In the genomic region with DNA sequence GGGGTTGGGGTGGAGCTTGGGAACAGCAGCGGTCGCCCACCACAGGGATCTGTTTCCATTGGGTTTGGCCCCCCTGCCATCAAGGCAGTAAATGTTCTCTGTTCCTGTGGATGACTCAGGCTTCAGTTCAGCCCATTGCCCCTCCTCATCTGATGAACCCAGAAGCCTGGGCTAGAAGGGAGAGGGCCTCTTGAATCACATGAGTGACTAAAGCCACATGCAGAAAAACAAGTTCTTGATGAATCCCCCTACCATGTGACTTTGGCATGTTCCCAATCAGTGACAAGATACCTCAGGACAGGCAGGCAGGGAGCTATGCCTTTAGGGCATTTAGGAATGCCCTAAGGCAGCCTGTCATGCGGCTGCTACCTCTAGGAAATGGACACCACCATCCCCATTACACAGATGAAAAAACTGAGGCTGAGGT, we compare ENCODE assay signal across 8 cellular contexts. TPM values are rescaled to one million over a fixed set of nuclear protein-coding genes. Genes with fewer than 3 reads are reported as not detected.
A peak's percentile ranks its signal among the peaks of the same experiment; 100 is the strongest.
DNase-seq lines count a peak whose midpoint lies in the region; ATAC-seq and TF ChIP-seq lines count a peak whose summit lies in the region.

No MANE protein-coding gene starts in this region.

- TF ChIP-seq CTCF in choroid plexus epithelial cell (conservative IDR thresholded peaks at IDR 0.05; ENCODE audit: low read depth, low read length) (no peak), mucosa of descending colon (IDR thresholded peaks at IDR 0.05) (no peak)

- H3K4me3 ChIP-seq in choroid plexus epithelial cell (ENCODE audit: low read depth, low read length): peak overlapping the region; percentile 9
- H3K4me3 ChIP-seq in mucosa of descending colon: no peak overlapping the region
- H3K4me3 ChIP-seq in aorta (ENCODE audit: low read length in 2 of 2): no peak overlapping the region
- H3K4me3 ChIP-seq in effector memory CD4-positive, alpha-beta T cell (ENCODE audit: insufficient read depth, low read depth, low read length, poor library complexity, severe bottlenecking): no peak overlapping the region

- intact Hi-C loops in mucosa of descending colon (cut with DNase I, micrococcal nuclease): no loop called here
- intact Hi-C loops in aorta (cut with DNase I): loop anchor here (5.0 to 10.0 kb wide), 2 partner anchors 34 to 503 kb away; a partner anchor contains a TSS

- H3K27ac Mint-ChIP-seq in stimulated activated naive CD8-positive, alpha-beta T cell treated with anti-CD3 and anti-CD28 coated beads, Interleukin-15, amount 100 ng/mL, for 72 hours: no peak overlapping the region

- H3K27me3 ChIP-seq in aorta (ENCODE audit: control insufficient read depth in 1 of 2, insufficient read depth in 2 of 2, low read length in 1 of 2): no peaks in the 10 kb centered on the region
- H3K27me3 ChIP-seq in effector memory CD4-positive, alpha-beta T cell (replicated peaks; ENCODE audit: control insufficient read depth, insufficient read depth, low read length, poor library complexity, severe bottlenecking): peaks cover 9% of the 10 kb centered on the region

- H3K4me3 Mint-ChIP-seq in stimulated activated naive CD8-positive, alpha-beta T cell treated with anti-CD3 and anti-CD28 coated beads, Interleukin-15, amount 100 ng/mL, for 72 hours: no peak overlapping the region

- DNase-seq in stimulated activated naive CD8-positive, alpha-beta T cell treated with anti-CD3 and anti-CD28 coated beads, Interleukin-15, Interleukin-2, amounts not matched to agents 100 U/mL and 50 U/mL, for 24 hours: no peak
- no peak for DNase-seq in stimulated activated naive CD8-positive, alpha-beta T cell treated with anti-CD3 and anti-CD28 coated beads, Interleukin-15, amount 100 ng/mL, for 72 hours
- DNase-seq in choroid plexus epithelial cell (ENCODE audit: low read depth): peak; percentile 86
- DNase-seq in mucosa of descending colon: peak in 1 of 3 donors; percentile 26
- peak in 1 of 2 donors; percentile 79 for DNase-seq in aorta
- no peak for DNase-seq in effector memory CD4-positive, alpha-beta T cell

- H3K4me1 Mint-ChIP-seq in stimulated activated naive CD8-positive, alpha-beta T cell treated with anti-CD3 and anti-CD28 coated beads, Interleukin-15, amount 100 ng/mL, for 72 hours: peaks cover 22% of the 10 kb centered on the region

- H3K27ac ChIP-seq in aorta (ENCODE audit: low read depth in 1 of 2, low read length in 2 of 2): no peak overlapping the region
- H3K27ac ChIP-seq in effector memory CD4-positive, alpha-beta T cell (ENCODE audit: insufficient read depth, low read length, poor library complexity, severe bottlenecking): no peak overlapping the region

- WGBS in aorta, 2 donors: 43 to 56% methylated on average over 3 of the region's 3 CpGs

- peaks cover 51% of the 10 kb centered on the region for H3K27me3 Mint-ChIP-seq in stimulated activated naive CD8-positive, alpha-beta T cell treated with anti-CD3 and anti-CD28 coated beads, Interleukin-15, amount 100 ng/mL, for 72 hours

- H3K4me1 ChIP-seq in mucosa of descending colon (ENCODE audit: low read depth) (peaks cover 7% of the 10 kb centered on the region), aorta (ENCODE audit: control insufficient read depth in 1 of 2, insufficient read depth in 2 of 2, low read length in 2 of 2) (no peaks in the 10 kb centered on the region)
- H3K4me1 ChIP-seq in effector memory CD4-positive, alpha-beta T cell (ENCODE audit: control insufficient read depth, insufficient read depth, low read length, poor library complexity, severe bottlenecking): peaks cover 5% of the 10 kb centered on the region

- ATAC-seq in stimulated activated naive CD8-positive, alpha-beta T cell treated with anti-CD3 and anti-CD28 coated beads, Interleukin-15, Interleukin-2, amounts not matched to agents 100 U/mL and 50 U/mL, for 24 hours: peak; percentile 12
- ATAC-seq in stimulated activated naive CD8-positive, alpha-beta T cell treated with anti-CD3 and anti-CD28 coated beads, Interleukin-15, amount 100 ng/mL, for 72 hours: no peak
- ATAC-seq in mucosa of descending colon: peak; percentile 4
- peak; percentile 30 for ATAC-seq in aorta (ENCODE audit: low FRiP score)
- no peak for ATAC-seq in GM21619 (IDR thresholded peaks at IDR 0.05; ENCODE audit: unreplicated experiment)
- no peak for ATAC-seq in GM21423 (IDR thresholded peaks at IDR 0.05; ENCODE audit: unreplicated experiment)

- H3K36me3 ChIP-seq in mucosa of descending colon (ENCODE audit: low read depth) (no peaks in the 10 kb centered on the region), aorta (ENCODE audit: control insufficient read depth in 1 of 2, insufficient read depth in 2 of 2, low read length in 1 of 2) (no peaks in the 10 kb centered on the region)
- H3K36me3 ChIP-seq in effector memory CD4-positive, alpha-beta T cell (ENCODE audit: control insufficient read depth, insufficient read depth, low read length): no peaks in the 10 kb centered on the region

- H3K9me3 ChIP-seq in mucosa of descending colon: no peaks in the 10 kb centered on the region
- no peaks in the 10 kb centered on the region for H3K9me3 ChIP-seq in aorta (ENCODE audit: control insufficient read depth, low read length)
- H3K9me3 ChIP-seq in effector memory CD4-positive, alpha-beta T cell (ENCODE audit: control insufficient read depth, low read length): no peaks in the 10 kb centered on the region

- H3K9me3 Mint-ChIP-seq in stimulated activated naive CD8-positive, alpha-beta T cell treated with anti-CD3 and anti-CD28 coated beads, Interleukin-15, amount 100 ng/mL, for 72 hours: no peaks in the 10 kb centered on the region

RNA-seq across cellular contexts. Expression of a gene that starts 2.5 kb away (rescaled TPM):
- 10 to 100 TPM in 2 of 3 donors, 1 to 10 TPM in 1; 5.4 to 28.7 (median 19.9) TPM for total RNA-seq in mucosa of descending colon
- 10 to 100 TPM; 43.3 to 69.1 TPM for total RNA-seq in aorta
- 1 to 10 TPM; 4.5 to 7.3 TPM for polyA plus RNA-seq in aorta

Comparison
In these comparisons a context has a peak if more than half of its experiments do, and no peak if none do; other contexts are left out.
1. ATAC-seq: peak in stimulated activated naive CD8-positive, alpha-beta T cell treated with anti-CD3 and anti-CD28 coated beads, Interleukin-15, Interleukin-2, amounts not matched to agents 100 U/mL and 50 U/mL, for 24 hours (single experiment), mucosa of descending colon (single experiment) and aorta (single experiment); none in stimulated activated naive CD8-positive, alpha-beta T cell treated with anti-CD3 and anti-CD28 coated beads, Interleukin-15, amount 100 ng/mL, for 72 hours (single experiment), GM21619 (single experiment) and GM21423 (single experiment).
2. intact Hi-C loops: an anchor here in aorta (5.0 to 10.0 kb wide); none called in mucosa of descending colon.